In genomic region chr20:32139947-32140346, GRCh38 we compare ENCODE assay signal across 25 cellular contexts. TPM values are rescaled to one million over a fixed set of nuclear protein-coding genes. Genes with fewer than 3 reads are reported as not detected.
DNase-seq lines count a peak whose midpoint lies in the region; TF ChIP-seq lines count a peak whose summit lies in the region.
"Had no signal": no experiment of that assay in that cellular context is flagged by ENCODE, and none has a peak within 500 bp of the region (broad histone marks: within the 10 kb centered on the region; RNA-seq: fewer than 3 reads in every experiment).

No MANE protein-coding gene starts in this region.

- H3K79me2 ChIP-seq in OCI-LY1 (ENCODE audit: insufficient read depth, low read length) = no peaks in the 10 kb centered on the region

- DNase-seq in NCI-H510A treated with DMSO at 0.1 percent for 48 hours (lab: John Stamatoyannopoulos, UW) = peak; percentile 22
- DNase-seq in NCI-H510A (lab: John Stamatoyannopoulos, UW) = no peak
- peak; percentile 98 for DNase-seq in DMS79 treated with DMSO at 0.1 percent for 48 hours (lab: John Stamatoyannopoulos, UW)
- DNase-seq in epithelial cell of proximal tubule (ENCODE audit: low read depth) = peak; percentile 41
- no peak for DNase-seq in GM19240 (ENCODE audit: insufficient read length, low spot score)
- no peak for DNase-seq in NCI-H524 (lab: John Stamatoyannopoulos, UW)
- DNase-seq in immature natural killer cell = no peak
- DNase-seq: activated CD8-positive, alpha-beta memory T cell treated with anti-CD3 and anti-CD28 coated beads for 24 hours; activated T-cell treated with anti-CD3 and anti-CD28 coated beads, Interleukin-2, amount 50 U/mL, for 24 hours; BE2C; body of pancreas; effector memory CD8-positive, alpha-beta T cell; gastrocnemius medialis; GOT3; hypothalamus; NCI-H1694 treated with DMSO at 0.1 percent for 48 hours; NCI-H69; stimulated activated CD4-positive, alpha-beta T cell treated with anti-CD3 and anti-CD28 coated beads, Interleukin-4, amount 100 ng/mL, for 1 hour; stimulated activated naive CD4-positive, alpha-beta T cell; T-helper 1 cell; testis had no signal

- H3K27me3 Mint-ChIP-seq in immature natural killer cell (ENCODE audit: low read depth in 3 of 3) = peaks cover 0 to 2% (median 0%) of the 10 kb centered on the region in 3 donors
- H3K27me3 Mint-ChIP-seq: activated T-cell treated with anti-CD3 and anti-CD28 coated beads, Interleukin-2, amount 50 U/mL, for 24 hours; effector memory CD8-positive, alpha-beta T cell; natural killer cell treated with Interleukin-12 subunit alpha and Interleukin-12 subunit beta and Interleukin-15 and Interleukin-18, amount 100 ng/mL, for 72 hours had no signal

- no peaks in the 10 kb centered on the region for H3K4me1 Mint-ChIP-seq in immature natural killer cell

- no peaks in the 10 kb centered on the region for H3K27me3 ChIP-seq in OCI-LY1 (ENCODE audit: insufficient read depth, low read length)
- H3K27me3 ChIP-seq: BE2C, body of pancreas, gastrocnemius medialis, right atrium auricular region, testis had no signal

- no peaks in the 10 kb centered on the region for H3K9me2 ChIP-seq in OCI-LY1 (ENCODE audit: low read depth, low read length)

- 0 out of 2 replicates have a peak, but pooled peaks cover 3% of the 10 kb centered on the region for H4K20me1 ChIP-seq in OCI-LY1 (ENCODE audit: insufficient read depth, low read length)

- H3K27ac ChIP-seq in OCI-LY1 (ENCODE audit: low read depth, low read length, poor library complexity, severe bottlenecking) = peak overlapping the region; percentile 58
- H3K27ac ChIP-seq: A549, body of pancreas, gastrocnemius medialis, right atrium auricular region, testis had no signal

- H3K4me1 ChIP-seq in OCI-LY1 (ENCODE audit: insufficient read depth, low read length, severe bottlenecking) = peaks cover 17% of the 10 kb centered on the region
- H3K4me1 ChIP-seq: A549, BE2C, body of pancreas, gastrocnemius medialis, right atrium auricular region, testis had no signal

- no peak overlapping the region for H3K4me2 ChIP-seq in OCI-LY1 (ENCODE audit: low read length)
- H3K4me2 ChIP-seq: A549 had no signal

- no peaks in the 10 kb centered on the region for H3K9me3 Mint-ChIP-seq in immature natural killer cell
- H3K9me3 Mint-ChIP-seq: activated T-cell treated with anti-CD3 and anti-CD28 coated beads, Interleukin-2, amount 50 U/mL, for 24 hours; effector memory CD8-positive, alpha-beta T cell; natural killer cell treated with Interleukin-12 subunit alpha and Interleukin-12 subunit beta and Interleukin-15 and Interleukin-18, amount 100 ng/mL, for 72 hours had no signal

- no peaks in the 10 kb centered on the region for H3F3A ChIP-seq in OCI-LY1 (ENCODE audit: insufficient read depth, low read length)

- H3K36me3 Mint-ChIP-seq in immature natural killer cell = peaks cover 26 to 56% (median 40%) of the 10 kb centered on the region in 3 donors

- TF ChIP-seq CTCF in OCI-LY1 (IDR thresholded peaks at IDR 0.05; ENCODE audit: low read length) (no peak), epithelial cell of proximal tubule (conservative IDR thresholded peaks at IDR 0.05; ENCODE audit: low read depth, low read length) (no peak)

- no peak overlapping the region for H3K4me3 Mint-ChIP-seq in immature natural killer cell
- H3K4me3 Mint-ChIP-seq: activated T-cell treated with anti-CD3 and anti-CD28 coated beads, Interleukin-2, amount 50 U/mL, for 24 hours; effector memory CD8-positive, alpha-beta T cell; natural killer cell treated with Interleukin-12 subunit alpha and Interleukin-12 subunit beta and Interleukin-15 and Interleukin-18, amount 100 ng/mL, for 72 hours had no signal

- no peak overlapping the region for H2AFZ ChIP-seq in OCI-LY1 (ENCODE audit: low read length)

- H3K9me3 ChIP-seq in OCI-LY1 (ENCODE audit: low read length) = no peaks in the 10 kb centered on the region
- H3K9me3 ChIP-seq: A549, BE2C, body of pancreas, gastrocnemius medialis, right atrium auricular region, testis had no signal

- no peak overlapping the region for H3K9ac ChIP-seq in OCI-LY1 (ENCODE audit: low read length)

- no peak overlapping the region for H3K27ac Mint-ChIP-seq in immature natural killer cell
- H3K27ac Mint-ChIP-seq: activated T-cell treated with anti-CD3 and anti-CD28 coated beads, Interleukin-2, amount 50 U/mL, for 24 hours had no signal

- peaks cover 87% of the 10 kb centered on the region for H3K36me3 ChIP-seq in OCI-LY1 (ENCODE audit: insufficient read depth, low read length)

- H3K4me3 ChIP-seq in OCI-LY1 (ENCODE audit: low read depth, low read length, poor library complexity, severe bottlenecking) (no peak overlapping the region), epithelial cell of proximal tubule (ENCODE audit: low read depth, low read length) (no peak overlapping the region)
- H3K4me3 ChIP-seq: A549, body of pancreas, gastrocnemius medialis, right atrium auricular region, testis had no signal

RNA-seq across cellular contexts. Expression of gene TM9SF4, which starts 30.4 kb away (rescaled TPM):
- total RNA-seq in epithelial cell of proximal tubule = 25.7 and 29.4 TPM in 2 replicates
- 10 to 100 TPM; 22.0 to 42.9 (median 38.5) TPM for polyA plus RNA-seq in immature natural killer cell

Comparison
In these comparisons a context has a peak if more than half of its experiments do, and no peak if none do; other contexts are left out.
1. DNase-seq: peak in NCI-H510A treated with DMSO at 0.1 percent for 48 hours (single experiment), DMS79 treated with DMSO at 0.1 percent for 48 hours (single experiment) and epithelial cell of proximal tubule (single experiment); none in NCI-H510A (single experiment), GM19240 (single experiment), NCI-H524 (0 of 2) and immature natural killer cell (0 of 3).